29 cellular contexts compared by ENCODE assay signal in genomic region chr5:154871732-154872131, GRCh38. TPM values are rescaled to one million over a fixed set of nuclear protein-coding genes. Genes with fewer than 3 reads are reported as not detected.
"Had no signal": no experiment of that assay in that cellular context is flagged by ENCODE, and none has a peak within 500 bp of the region (broad histone marks: within the 10 kb centered on the region; RNA-seq: fewer than 3 reads in every experiment).

No MANE protein-coding gene starts in this region.

- DNase-seq: dorsolateral prefrontal cortex; effector CD4-positive, alpha-beta T cell; foreskin fibroblast; gastrocnemius medialis; heart left ventricle; kidney; mesenchymal stem cell; mucosa of descending colon; naive B cell; sigmoid colon; stimulated activated CD4-positive, alpha-beta T cell treated with anti-CD3 and anti-CD28 coated beads, Interleukin-2, amount 100 ng/mL, for 24 hours; stimulated activated CD4-positive, alpha-beta T cell treated with anti-CD3 and anti-CD28 coated beads, Interleukin-4, amount 100 ng/mL, for 24 hours; stimulated activated naive CD4-positive, alpha-beta T cell treated with Interleukin-2 at 50 U/mL for 16 hours; stomach; upper lobe of left lung had no signal

- H3K4me2 ChIP-seq: hepatocyte had no signal

- H3K27ac ChIP-seq: epithelial cell of prostate, hepatocyte, neutrophil, parathyroid adenoma had no signal

- ATAC-seq: esophagus mucosa; gastrocnemius medialis; heart left ventricle; left lobe of liver; mucosa of descending colon; natural killer cell treated with Interleukin-12 subunit alpha and Interleukin-12 subunit beta and Interleukin-15 and Interleukin-18, amount 100 ng/mL, for 72 hours; stimulated activated effector memory CD8-positive, alpha-beta T cell treated with anti-CD3 and anti-CD28 coated beads, Interleukin-12 subunit alpha, Interleukin-12 subunit beta, amount 100 ng/mL, for 72 hours had no signal

- H3K4me1 Mint-ChIP-seq: endodermal cell, mesothelial cell of epicardium, neural crest cell had no signal

- H3K4me3 Mint-ChIP-seq: endodermal cell; mesothelial cell of epicardium; naive B cell; natural killer cell treated with Interleukin-12 subunit alpha and Interleukin-12 subunit beta and Interleukin-15 and Interleukin-18, amount 100 ng/mL, for 72 hours; neural crest cell; stimulated activated effector memory CD8-positive, alpha-beta T cell treated with anti-CD3 and anti-CD28 coated beads, Interleukin-12 subunit alpha, Interleukin-12 subunit beta, amount 100 ng/mL, for 72 hours had no signal

- H3K9me3 ChIP-seq: gastrocnemius medialis, heart left ventricle, mucosa of descending colon, neutrophil, sigmoid colon, stomach, upper lobe of left lung had no signal

- H3K4me3 ChIP-seq: dorsolateral prefrontal cortex, gastrocnemius medialis, heart left ventricle, hepatocyte, mucosa of descending colon, sigmoid colon, stomach, upper lobe of left lung had no signal

- H2AFZ ChIP-seq: hepatocyte, parathyroid adenoma had no signal

- H3K4me1 ChIP-seq: parathyroid adenoma had no signal

- H3K9me3 Mint-ChIP-seq: endodermal cell; mesothelial cell of epicardium; naive B cell; natural killer cell treated with Interleukin-12 subunit alpha and Interleukin-12 subunit beta and Interleukin-15 and Interleukin-18, amount 100 ng/mL, for 72 hours; neural crest cell; stimulated activated effector memory CD8-positive, alpha-beta T cell treated with anti-CD3 and anti-CD28 coated beads, Interleukin-12 subunit alpha, Interleukin-12 subunit beta, amount 100 ng/mL, for 72 hours had no signal

- H3K9ac ChIP-seq: parathyroid adenoma had no signal

- H3K27me3 Mint-ChIP-seq: naive B cell; natural killer cell treated with Interleukin-12 subunit alpha and Interleukin-12 subunit beta and Interleukin-15 and Interleukin-18, amount 100 ng/mL, for 72 hours; progenitor cell of endocrine pancreas had no signal

- H3K27me3 ChIP-seq: dorsolateral prefrontal cortex, gastrocnemius medialis, heart left ventricle, hepatocyte, neutrophil, sigmoid colon, stomach, upper lobe of left lung had no signal

- H3K27ac Mint-ChIP-seq: endodermal cell; mesothelial cell of epicardium; naive B cell; natural killer cell treated with Interleukin-12 subunit alpha and Interleukin-12 subunit beta and Interleukin-15 and Interleukin-18, amount 100 ng/mL, for 72 hours; progenitor cell of endocrine pancreas; stimulated activated effector memory CD8-positive, alpha-beta T cell treated with anti-CD3 and anti-CD28 coated beads, Interleukin-12 subunit alpha, Interleukin-12 subunit beta, amount 100 ng/mL, for 72 hours had no signal

- FAIRE-seq: colon, kidney, urothelium cell line had no signal

RNA-seq across cellular contexts. Expression of gene FAXDC2, which starts 21.3 kb away (rescaled TPM):
- total RNA-seq: natural killer cell treated with Interleukin-12 subunit alpha and Interleukin-12 subunit beta and Interleukin-15 and Interleukin-18, amount 100 ng/mL, for 72 hours had no signal
